Comparison of ENCODE assay signal across 8 cellular contexts in genomic region chr9:133955821-133956411, GRCh38. TPM values are rescaled to one million over a fixed set of nuclear protein-coding genes. Genes with fewer than 3 reads are reported as not detected.
DNase-seq lines count a peak whose midpoint lies in the region; ATAC-seq and TF ChIP-seq lines count a peak whose summit lies in the region.

No MANE protein-coding gene starts in this region.

- H3K27me3 ChIP-seq in SU-DHL-6 (ENCODE audit: low read length), result no peaks in the 10 kb centered on the region
- H3K27me3 ChIP-seq in esophagus squamous epithelium, result no peaks in the 10 kb centered on the region

- H3K79me2 ChIP-seq in SU-DHL-6 (ENCODE audit: insufficient read depth, low read length), result peaks cover 53% of the 10 kb centered on the region

- TF ChIP-seq POLR2A in GM18951 (IDR thresholded peaks at IDR 0.05; ENCODE audit: extremely low read depth, insufficient read depth, insufficient read length) (peak; percentile 68), esophagus squamous epithelium (IDR thresholded peaks at IDR 0.05) (no peak)

- no peaks in the 10 kb centered on the region for H3K9me2 ChIP-seq in SU-DHL-6 (replicated peaks; ENCODE audit: insufficient read depth, low read length)

- no peak overlapping the region for H2AFZ ChIP-seq in SU-DHL-6 (ENCODE audit: low read depth, low read length, severe bottlenecking)

- H3K27me3 Mint-ChIP-seq in nephron (ENCODE audit: low read depth), result no peaks in the 10 kb centered on the region

- peak; percentile 69 for DNase-seq in dermis blood vessel endothelial cell
- DNase-seq in esophagus squamous epithelium (lab: John Stamatoyannopoulos, UW), result no peak
- DNase-seq in NCI-H345 (lab: John Stamatoyannopoulos, UW), result no peak

- H3K4me2 ChIP-seq in SU-DHL-6 (ENCODE audit: low read depth, low read length, poor library complexity, severe bottlenecking), result peak overlapping the region; percentile 89

- no peaks in the 10 kb centered on the region for H3K9me3 Mint-ChIP-seq in nephron

- intact Hi-C loops in esophagus squamous epithelium (cut with DNase I), result no loop called here

- ATAC-seq in HG03432 (IDR thresholded peaks at IDR 0.05; ENCODE audit: unreplicated experiment) (no peak), HG02623 (IDR thresholded peaks at IDR 0.05; ENCODE audit: unreplicated experiment) (no peak)

- peak overlapping the region; percentile 67 to 75 (median 73) for H3K4me3 Mint-ChIP-seq in nephron

- peaks cover 55% of the 10 kb centered on the region for H3F3A ChIP-seq in SU-DHL-6 (ENCODE audit: insufficient read depth)

- H3K4me3 ChIP-seq in SU-DHL-6 (ENCODE audit: insufficient read depth, low read length, poor library complexity, severe bottlenecking) (peak overlapping the region; percentile 49), esophagus squamous epithelium (peak overlapping the region in 2 of 4 donors; percentile 2 to 48)

- no peak for TF ChIP-seq CTCF in SU-DHL-6 (IDR thresholded peaks at IDR 0.05; ENCODE audit: insufficient read depth, low read length, poor library complexity, severe bottlenecking)
- TF ChIP-seq CTCF in nephron (IDR thresholded peaks at IDR 0.05; ENCODE audit: unreplicated experiment in 3 of 3), result no peak
- no peak for TF ChIP-seq CTCF in esophagus squamous epithelium (IDR thresholded peaks at IDR 0.05)

- no peaks in the 10 kb centered on the region for H3K9me3 ChIP-seq in SU-DHL-6 (ENCODE audit: insufficient read depth, low read length)
- no peaks in the 10 kb centered on the region for H3K9me3 ChIP-seq in esophagus squamous epithelium

- H3K27ac Mint-ChIP-seq in nephron, result peak overlapping the region; percentile 98 to 99 (median 99)

- H3K36me3 ChIP-seq in SU-DHL-6 (ENCODE audit: low read length) (no peaks in the 10 kb centered on the region), esophagus squamous epithelium (no peaks in the 10 kb centered on the region)

- peak overlapping the region; percentile 99 for H3K27ac ChIP-seq in SU-DHL-6 (ENCODE audit: low read depth, low read length)
- peak overlapping the region in 2 of 4 donors; percentile 7 to 33 for H3K27ac ChIP-seq in esophagus squamous epithelium

- peak overlapping the region; percentile 69 for H3K9ac ChIP-seq in SU-DHL-6 (ENCODE audit: low read length)

- H3K4me1 Mint-ChIP-seq in nephron, result peaks cover 59% of the 10 kb centered on the region

- peaks cover 17 to 61% (median 39%) of the 10 kb centered on the region in 3 donors for H3K4me1 ChIP-seq in esophagus squamous epithelium

- WGBS in esophagus squamous epithelium, 2 donors, result 31 to 38% methylated on average over 2 to 3 of the region's 15 CpGs

- H4K20me1 ChIP-seq in SU-DHL-6 (ENCODE audit: low read depth, low read length), result no peaks in the 10 kb centered on the region

- in situ Hi-C loops in GM18951 (cut with MboI; ENCODE audit: low sequenced_read_pairs, unreplicated experiment), result no loop called here

- no peaks in the 10 kb centered on the region for H3K36me3 Mint-ChIP-seq in nephron (ENCODE audit: low read depth)

RNA-seq across cellular contexts. Expression of gene VAV2, which starts 36.2 kb away (rescaled TPM):
- total RNA-seq in dermis blood vessel endothelial cell, result 19.6 and 22.7 TPM in 2 replicates
- total RNA-seq in esophagus squamous epithelium, result 1 to 10 TPM; 3.8 to 7.6 (median 5.7) TPM
